In genomic region chr2:232420073-232420454, GRCh38 we compare ENCODE assay signal across 1 cellular context.
A peak's percentile ranks its signal among the peaks of the same experiment; 100 is the strongest.
TF ChIP-seq lines count a peak whose summit lies in the region.

No MANE protein-coding gene starts in this region.

TF ChIP-seq in H1, 55 proteins besides CTCF, POLR2A, EP300 and RAD21:
- 0 out of 2 replicates have a peak, but pooled peaks have one; percentile 20 for TF ChIP-seq PHF8 (conservative IDR thresholded peaks at IDR 0.05; ENCODE audit: low read depth, low read length)
- peak; percentile 39 for TF ChIP-seq CTBP2 (IDR thresholded peaks at IDR 0.05; ENCODE audit: borderline replicate concordance, insufficient read depth, insufficient read length, low read length)
- no peak for TF ChIP-seq GABPA (IDR thresholded peaks at IDR 0.05; ENCODE audit: borderline replicate concordance, insufficient read depth, low read length)
- TF ChIP-seq POLR2AphosphoS5 (IDR thresholded peaks at IDR 0.05; ENCODE audit: low read depth, low read length): 0 out of 2 replicates have a peak, but pooled peaks have one; percentile 19
- TF ChIP-seq RBBP5 (IDR thresholded peaks at IDR 0.05; ENCODE audit: borderline replicate concordance, low read depth, low read length): 0 out of 2 replicates have a peak, but pooled peaks have one; percentile 32
